Comparison of ENCODE assay signal across 2 cellular contexts in the genomic region with DNA sequence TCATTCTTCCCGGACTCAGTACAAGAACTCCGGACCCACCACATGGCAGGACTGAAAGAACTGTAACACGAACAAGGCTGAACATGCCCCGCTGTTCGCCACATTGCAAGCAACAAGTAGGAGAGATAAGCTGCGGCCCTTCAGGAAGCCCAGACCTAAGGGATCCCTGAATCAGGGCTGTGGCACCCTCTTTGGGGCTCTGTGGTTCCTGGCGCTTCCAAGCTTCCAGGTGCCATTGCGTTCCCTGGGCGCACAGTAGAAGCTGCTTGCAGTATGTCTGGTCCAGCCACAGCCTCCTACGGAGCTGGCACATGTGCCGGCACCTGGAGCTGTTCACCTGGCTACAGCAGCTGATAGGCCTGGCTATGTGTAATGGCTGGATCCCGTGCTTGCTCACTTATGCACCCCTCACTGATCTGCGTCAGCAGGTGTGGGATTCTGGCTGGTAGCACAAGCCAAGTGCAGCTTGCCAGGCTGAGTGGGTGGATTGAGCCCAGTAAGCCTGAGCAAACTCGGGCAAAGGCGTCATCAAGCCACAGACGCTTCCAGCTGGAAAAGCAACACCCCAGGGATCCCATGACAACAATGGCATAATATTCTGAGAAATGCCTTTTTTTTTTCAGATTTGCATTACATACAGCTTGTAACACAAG.
TF ChIP-seq lines count a peak whose summit lies in the region.

No MANE protein-coding gene starts in this region.

TF ChIP-seq in GM23338, 12 proteins besides CTCF, POLR2A, EP300 and RAD21:
- TF ChIP-seq EZH2phosphoT487 (IDR thresholded peaks at IDR 0.05; ENCODE audit: unreplicated experiment) (no peak), ZNF114 (CRISPR knock-in tag; IDR thresholded peaks at IDR 0.05) (no peak), NANOG (IDR thresholded peaks at IDR 0.05; ENCODE audit: borderline replicate concordance) (no peak), POLR2AphosphoS5 (IDR thresholded peaks at IDR 0.05; ENCODE audit: low read depth) (no peak)
- TF ChIP-seq, protein P1, sequence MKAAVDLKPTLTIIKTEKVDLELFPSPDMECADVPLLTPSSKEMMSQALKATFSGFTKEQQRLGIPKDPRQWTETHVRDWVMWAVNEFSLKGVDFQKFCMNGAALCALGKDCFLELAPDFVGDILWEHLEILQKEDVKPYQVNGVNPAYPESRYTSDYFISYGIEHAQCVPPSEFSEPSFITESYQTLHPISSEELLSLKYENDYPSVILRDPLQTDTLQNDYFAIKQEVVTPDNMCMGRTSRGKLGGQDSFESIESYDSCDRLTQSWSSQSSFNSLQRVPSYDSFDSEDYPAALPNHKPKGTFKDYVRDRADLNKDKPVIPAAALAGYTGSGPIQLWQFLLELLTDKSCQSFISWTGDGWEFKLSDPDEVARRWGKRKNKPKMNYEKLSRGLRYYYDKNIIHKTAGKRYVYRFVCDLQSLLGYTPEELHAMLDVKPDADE (IDR thresholded peaks at IDR 0.05) = no peak

TF ChIP-seq in H1, 55 proteins besides CTCF, POLR2A, EP300 and RAD21:
- TF ChIP-seq RNF2 (IDR thresholded peaks at IDR 0.05; ENCODE audit: borderline replicate concordance, low read depth, low read length, missing control alignments, poor library complexity, severe bottlenecking) = no peak
- no peak for TF ChIP-seq ASH2L (IDR thresholded peaks at IDR 0.05; ENCODE audit: low read length)
- TF ChIP-seq ZNF274 (IDR thresholded peaks at IDR 0.05; ENCODE audit: borderline replicate concordance, extremely low read depth, low read length) = no peak
- TF ChIP-seq SAP30 (IDR thresholded peaks at IDR 0.05; ENCODE audit: insufficient read depth, insufficient replicate concordance, low read length) = no peak
- TF ChIP-seq EZH2 (IDR thresholded peaks at IDR 0.05; ENCODE audit: low read depth, low read length, severe bottlenecking) = no peak
- no peak for TF ChIP-seq JUN (IDR thresholded peaks at IDR 0.05; ENCODE audit: low read depth, low read length)
- TF ChIP-seq RFX5 (IDR thresholded peaks at IDR 0.05; ENCODE audit: borderline replicate concordance, low read depth, low read length) = no peak
- no peak for TF ChIP-seq NRF1 (IDR thresholded peaks at IDR 0.05; ENCODE audit: low read depth, low read length)
- TF ChIP-seq CTBP2 (IDR thresholded peaks at IDR 0.05; ENCODE audit: borderline replicate concordance, insufficient read depth, insufficient read length, low read length) = no peak
- no peak for TF ChIP-seq SUZ12 (IDR thresholded peaks at IDR 0.05; ENCODE audit: low read length)
- no peak for TF ChIP-seq SIX5 (IDR thresholded peaks at IDR 0.05; ENCODE audit: low read depth, low read length)
- TF ChIP-seq MAFK (IDR thresholded peaks at IDR 0.05; ENCODE audit: low read depth, low read length) = no peak
- no peak for TF ChIP-seq MAX (IDR thresholded peaks at IDR 0.05)
- no peak for TF ChIP-seq TBP (IDR thresholded peaks at IDR 0.05; ENCODE audit: low read depth, low read length)
- no peak for TF ChIP-seq GTF2F1 (IDR thresholded peaks at IDR 0.05; ENCODE audit: borderline replicate concordance, low read depth, low read length)
